8 cellular contexts compared by ENCODE assay signal in genomic region chr4:5824635-5825034, GRCh38.
DNase-seq lines count a peak whose midpoint lies in the region; ATAC-seq lines count a peak whose summit lies in the region.

No MANE protein-coding gene starts in this region.

- peaks cover 4 to 84% (median 35%) of the 10 kb centered on the region in 11 experiments; a peak in 18 of 22 replicates for H4K20me1 ChIP-seq in BLaER1 treated with 17β-estradiol and CSF1 and Interleukin-3, amounts not matched to agents 10 nM and 100 nM
- no peaks in the 10 kb centered on the region for H4K20me1 ChIP-seq in GM23248 (ENCODE audit: insufficient read depth)

- DNase-seq in GM23248 (peak; percentile 65), SKM-1 treated with dmso at 0.1 percent for 144 hours (lab: John Stamatoyannopoulos, UW; ENCODE audit: unreplicated experiment) (peak; percentile 21), iris pigment epithelial cell (ENCODE audit: low read depth) (peak; percentile 60), GOT3 (lab: John Stamatoyannopoulos, UW) (no peak), NCI-H146 (lab: John Stamatoyannopoulos, UW) (no peak)

- in situ Hi-C loops in GM23248 (cut with MboI): loop anchor here (25.0 kb wide), 1 partner anchor 787 kb away; no protein-coding TSS in a partner anchor

- H3K9me2 ChIP-seq in GM23248 (ENCODE audit: insufficient read depth): no peaks in the 10 kb centered on the region

- H3F3A ChIP-seq in GM23248 (ENCODE audit: insufficient read depth): peaks cover 5% of the 10 kb centered on the region; the same call in 1 of the 2 replicates

- no peak overlapping the region for H3K4me3 ChIP-seq in BLaER1 treated with 17β-estradiol and CSF1 and Interleukin-3, amounts not matched to agents 10 nM and 100 nM
- no peak overlapping the region for H3K4me3 ChIP-seq in GM23248

- peaks cover 5 to 75% (median 63%) of the 10 kb centered on the region in 11 experiments; a peak in 21 of 22 replicates for H3K36me3 ChIP-seq in BLaER1 treated with 17β-estradiol and CSF1 and Interleukin-3, amounts not matched to agents 10 nM and 100 nM
- H3K36me3 ChIP-seq in GM23248 (ENCODE audit: low read depth): peaks cover 31% of the 10 kb centered on the region; the same call in 1 of the 2 replicates

- H3K27me3 ChIP-seq in BLaER1 treated with 17β-estradiol and CSF1 and Interleukin-3, amounts not matched to agents 10 nM and 100 nM: peaks cover 0 to 13% (median 0%) of the 10 kb centered on the region in 11 experiments; a peak in 4 of 22 replicates
- H3K27me3 ChIP-seq in GM23248 (replicated peaks; ENCODE audit: insufficient read depth): no peaks in the 10 kb centered on the region

- peak overlapping the region; percentile 15 to 97 (median 88); a peak in 19 of 22 replicates for H3K4me2 ChIP-seq in BLaER1 treated with 17β-estradiol and CSF1 and Interleukin-3, amounts not matched to agents 10 nM and 100 nM
- H3K4me2 ChIP-seq in GM23248 (ENCODE audit: unreplicated experiment): no peak overlapping the region

- no peak overlapping the region for H3K9ac ChIP-seq in BLaER1 treated with 17β-estradiol and CSF1 and Interleukin-3, amounts not matched to agents 10 nM and 100 nM
- H3K9ac ChIP-seq in GM23248: no peak overlapping the region

- 68 to 81% methylated on average over 6 of the region's 6 CpGs for WGBS in GM23248 (ENCODE audit: low coverage in 1 of 2, low lambda C conversion rate in 2 of 2, missing lambda C conversion rate in 2 of 2), 2 experiments

- no peaks in the 10 kb centered on the region for H3K9me3 ChIP-seq in BLaER1 treated with 17β-estradiol and CSF1 and Interleukin-3, amounts not matched to agents 10 nM and 100 nM (replicated peaks in 1 of 11)
- no peaks in the 10 kb centered on the region for H3K9me3 ChIP-seq in GM23248 (ENCODE audit: low read depth)

- no peak overlapping the region for H3K27ac ChIP-seq in BLaER1 treated with 17β-estradiol and CSF1 and Interleukin-3, amounts not matched to agents 10 nM and 100 nM
- no peak overlapping the region for H3K27ac ChIP-seq in GM23248

- peaks cover 44 to 82% (median 75%) of the 10 kb centered on the region in 10 experiments for H3K4me1 ChIP-seq in BLaER1 treated with 17β-estradiol and CSF1 and Interleukin-3, amounts not matched to agents 10 nM and 100 nM
- H3K4me1 ChIP-seq in GM23248 (ENCODE audit: insufficient read depth): 0 out of 2 replicates have a peak, but pooled peaks cover 9% of the 10 kb centered on the region

- H3K79me2 ChIP-seq in GM23248 (ENCODE audit: insufficient read depth): no peaks in the 10 kb centered on the region

- no peak for ATAC-seq in HG03442 (IDR thresholded peaks at IDR 0.05; ENCODE audit: unreplicated experiment)
- no peak for ATAC-seq in GM21619 (IDR thresholded peaks at IDR 0.05; ENCODE audit: unreplicated experiment)

- no peak overlapping the region for H2AFZ ChIP-seq in GM23248

Comparison
In these comparisons a context has a peak if more than half of its experiments do, and no peak if none do; other contexts are left out.
1. DNase-seq: peak in GM23248 (single experiment), SKM-1 treated with dmso at 0.1 percent for 144 hours (single experiment) and iris pigment epithelial cell (single experiment); none in GOT3 (single experiment) and NCI-H146 (single experiment).